ENCODE assay signal across 2 cellular contexts in genomic region chr6:149846321-149846720, GRCh38.
A peak's percentile ranks its signal among the peaks of the same experiment; 100 is the strongest.
TF ChIP-seq lines count a peak whose summit lies in the region.

No MANE protein-coding gene starts in this region.

TF ChIP-seq in Ishikawa, 13 proteins besides CTCF, POLR2A, EP300 and RAD21 (continued from another document):
- TF ChIP-seq REST (IDR thresholded peaks at IDR 0.05; ENCODE audit: low read depth) (no peak), USF1 (IDR thresholded peaks at IDR 0.05) (no peak), TEAD4 (IDR thresholded peaks at IDR 0.05) (peak; percentile 93), ZBTB7A (IDR thresholded peaks at IDR 0.05; ENCODE audit: low read depth) (no peak), TCF12 (IDR thresholded peaks at IDR 0.05; ENCODE audit: low read depth) (peak; percentile 76), CREB1 (IDR thresholded peaks at IDR 0.05; ENCODE audit: low read depth) (no peak), CEBPB (IDR thresholded peaks at IDR 0.05) (no peak), NFIC (IDR thresholded peaks at IDR 0.05) (peak; percentile 98), MAX (IDR thresholded peaks at IDR 0.05) (peak; percentile 50; the same call in 1 of the 2 replicates), YY1 (IDR thresholded peaks at IDR 0.05; ENCODE audit: low read depth) (no peak), FOXM1 (IDR thresholded peaks at IDR 0.05; ENCODE audit: borderline replicate concordance, low read depth) (no peak)

TF ChIP-seq in K562, 482 proteins besides CTCF, POLR2A, EP300 and RAD21 (continued from another document and continues in another):
- TF ChIP-seq MBD1 (CRISPR knock-in tag; IDR thresholded peaks at IDR 0.05), result no peak
- no peak for TF ChIP-seq HES1 (IDR thresholded peaks at IDR 0.05; ENCODE audit: low read depth)
- no peak for TF ChIP-seq HSF4 (CRISPR knock-in tag; IDR thresholded peaks at IDR 0.05; ENCODE audit: borderline replicate concordance)
- TF ChIP-seq ZNF766 (CRISPR knock-in tag; conservative IDR thresholded peaks at IDR 0.05), result no peak
- no peak for TF ChIP-seq NR3C1 (CRISPR knock-in tag; IDR thresholded peaks at IDR 0.05)
- TF ChIP-seq SIRT6 (IDR thresholded peaks at IDR 0.05; ENCODE audit: low read depth, low read length), result no peak
- TF ChIP-seq NFE2 (IDR thresholded peaks at IDR 0.05; ENCODE audit: low read depth), result peak; percentile 82
- TF ChIP-seq RBFOX2 (IDR thresholded peaks at IDR 0.05; ENCODE audit: low read depth, low read length), result no peak
- TF ChIP-seq HDAC1 (IDR thresholded peaks at IDR 0.05), result peak in 1 of 2 experiments; percentile 95; a peak in 2 of 4 replicates
- TF ChIP-seq USF1 (CRISPR knock-in tag; IDR thresholded peaks at IDR 0.05), result no peak
- TF ChIP-seq SRSF3 (IDR thresholded peaks at IDR 0.05; ENCODE audit: insufficient read depth, low read length), result no peak
- no peak for TF ChIP-seq ZBTB7A (IDR thresholded peaks at IDR 0.05; ENCODE audit: borderline replicate concordance, control insufficient read depth, low read depth, low read length)
- TF ChIP-seq ZNF407 (IDR thresholded peaks at IDR 0.05; ENCODE audit: low read depth), result no peak
- no peak for TF ChIP-seq KDM4B (IDR thresholded peaks at IDR 0.05; ENCODE audit: borderline replicate concordance in 2 of 2, low read depth in 1 of 2)
- TF ChIP-seq THRA (IDR thresholded peaks at IDR 0.05), result no peak
- no peak for TF ChIP-seq STAT5A (IDR thresholded peaks at IDR 0.05; ENCODE audit: borderline replicate concordance, low read length)
- TF ChIP-seq RBM34 (IDR thresholded peaks at IDR 0.05; ENCODE audit: borderline replicate concordance, insufficient read depth, low read length), result no peak
- no peak for TF ChIP-seq ZNF717 (CRISPR knock-in tag; IDR thresholded peaks at IDR 0.05)
- TF ChIP-seq TEAD1 (CRISPR knock-in tag; IDR thresholded peaks at IDR 0.05), result peak in 1 of 2 experiments; percentile 29; a peak in 1 of 4 replicates
- TF ChIP-seq SMARCA5 (IDR thresholded peaks at IDR 0.05), result no peak
- peak; percentile 32 for TF ChIP-seq CBFA2T2 (conservative IDR thresholded peaks at IDR 0.05)
- peak; percentile 74 for TF ChIP-seq ZNF316 (IDR thresholded peaks at IDR 0.05)
- TF ChIP-seq RNF2 (IDR thresholded peaks at IDR 0.05), result no peak
- TF ChIP-seq ZNF224 (CRISPR knock-in tag; IDR thresholded peaks at IDR 0.05), result no peak
- TF ChIP-seq HNRNPUL1 (IDR thresholded peaks at IDR 0.05; ENCODE audit: low read length), result no peak
- no peak for TF ChIP-seq ZNF444 (CRISPR knock-in tag; IDR thresholded peaks at IDR 0.05)
- TF ChIP-seq ZMIZ1 (IDR thresholded peaks at IDR 0.05; ENCODE audit: low read depth in 2 of 2, low read length in 2 of 2), result no peak
- no peak for TF ChIP-seq ZNF780A (CRISPR knock-in tag; IDR thresholded peaks at IDR 0.05)
- no peak for TF ChIP-seq PURB (CRISPR knock-in tag; IDR thresholded peaks at IDR 0.05; ENCODE audit: low read depth)
- TF ChIP-seq TEAD2 (tag; IDR thresholded peaks at IDR 0.05), result no peak
- no peak for TF ChIP-seq ZNF24 (IDR thresholded peaks at IDR 0.05)
- TF ChIP-seq NFRKB (IDR thresholded peaks at IDR 0.05; ENCODE audit: low read depth), result no peak
- no peak for TF ChIP-seq NELFE (IDR thresholded peaks at IDR 0.05; ENCODE audit: insufficient read depth, insufficient read length)
- TF ChIP-seq HDAC6 (IDR thresholded peaks at IDR 0.05; ENCODE audit: low read depth, low read length), result no peak
- no peak for TF ChIP-seq GTF3C2 (IDR thresholded peaks at IDR 0.05; ENCODE audit: borderline replicate concordance, extremely low read depth, insufficient read length)
- TF ChIP-seq CTBP1 (IDR thresholded peaks at IDR 0.05; ENCODE audit: borderline replicate concordance), result 0 out of 2 replicates have a peak, but pooled peaks have one; percentile 15
- TF ChIP-seq ZZZ3 (IDR thresholded peaks at IDR 0.05), result no peak
- 0 out of 2 replicates have a peak, but pooled peaks have one; percentile 22 for TF ChIP-seq BHLHE40 (IDR thresholded peaks at IDR 0.05; ENCODE audit: low read length)
- TF ChIP-seq CHD4 (IDR thresholded peaks at IDR 0.05; ENCODE audit: insufficient read depth, insufficient replicate concordance, low read depth, low read length, poor library complexity, severe bottlenecking), result no peak
- TF ChIP-seq TRIM28 (IDR thresholded peaks at IDR 0.05), result no peak
- TF ChIP-seq POU5F1 (IDR thresholded peaks at IDR 0.05; ENCODE audit: borderline replicate concordance, low read depth, low read length, partially characterized antibody), result no peak
- TF ChIP-seq EGR1 (conservative IDR thresholded peaks at IDR 0.05), result peak; percentile 82
- no peak for TF ChIP-seq FOXM1 (IDR thresholded peaks at IDR 0.05; ENCODE audit: low read depth)
- TF ChIP-seq FOXM1 (CRISPR knock-in tag; IDR thresholded peaks at IDR 0.05; ENCODE audit: low read depth), result no peak
- TF ChIP-seq MCM7 (IDR thresholded peaks at IDR 0.05), result no peak
